ENCODE assay signal across 27 cellular contexts in the genomic region with DNA sequence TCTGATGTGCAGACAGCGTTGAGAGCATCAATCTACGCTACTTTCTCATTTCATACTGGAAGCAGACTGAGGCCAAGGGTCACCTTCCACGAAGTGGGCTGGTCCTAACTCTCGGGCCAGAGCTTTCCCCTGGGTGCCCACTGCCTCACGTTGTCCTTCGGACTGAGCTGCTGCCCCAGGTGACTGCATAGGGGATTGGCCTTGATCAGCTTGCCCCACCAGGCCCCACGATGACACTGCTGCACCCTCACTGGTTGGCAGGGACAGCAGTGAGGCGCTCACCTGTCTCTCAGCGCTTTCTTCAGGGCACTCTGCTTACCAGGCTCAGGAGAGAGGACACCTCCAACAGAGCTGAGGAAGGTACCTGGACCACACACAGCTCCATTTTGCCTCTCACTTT.
"Had no signal": no experiment of that assay in that cellular context is flagged by ENCODE, and none has a peak within 500 bp of the region (broad histone marks: within the 10 kb centered on the region; RNA-seq: fewer than 3 reads in every experiment).

No MANE protein-coding gene starts in this region.

- H3K9ac ChIP-seq: parathyroid adenoma had no signal

- H3K4me3 Mint-ChIP-seq: activated CD4-positive, alpha-beta T cell treated with anti-CD3 and anti-CD28 coated beads, Interleukin-2, amount 10 ng/mL, durations not matched to agents 7 days and 5 days; activated CD8-positive, alpha-beta memory T cell treated with anti-CD3 and anti-CD28 coated beads, Interleukin-2, amount 10 ng/mL, durations not matched to agents 7 days and 5 days; activated CD8-positive, alpha-beta T cell treated with anti-CD3 and anti-CD28 coated beads, Interleukin-2, amount 10 ng/mL, durations not matched to agents 7 days and 5 days; activated T-cell treated with anti-CD3 and anti-CD28 coated beads, Interleukin-2, amount 50 U/mL, for 72 hours; mesothelial cell of epicardium; naive B cell; neural crest cell had no signal

- H2AFZ ChIP-seq: parathyroid adenoma had no signal

- H3K27ac ChIP-seq: body of pancreas, cardiac muscle cell, colonic mucosa, gastroesophageal sphincter, parathyroid adenoma, psoas muscle, tibial nerve had no signal

- H3K9me3 Mint-ChIP-seq: activated CD4-positive, alpha-beta T cell treated with anti-CD3 and anti-CD28 coated beads, Interleukin-2, amount 10 ng/mL, durations not matched to agents 7 days and 5 days; activated naive CD4-positive, alpha-beta T cell treated with anti-CD3 and anti-CD28 coated beads, Interleukin-2, amount 50 U/mL, for 72 hours; activated T-cell treated with anti-CD3 and anti-CD28 coated beads, Interleukin-2, amount 50 U/mL, for 72 hours; mesothelial cell of epicardium; naive B cell; neural crest cell had no signal

- DNase-seq: activated CD4-positive, alpha-beta T cell treated with anti-CD3 and anti-CD28 coated beads for 1 hour; activated CD4-positive, alpha-beta T cell treated with anti-CD3 and anti-CD28 coated beads, Interleukin-2, amount 10 ng/mL, durations not matched to agents 7 days and 5 days; activated CD8-positive, alpha-beta memory T cell treated with anti-CD3 and anti-CD28 coated beads, Interleukin-2, amount 10 ng/mL, durations not matched to agents 7 days and 5 days; activated CD8-positive, alpha-beta T cell treated with anti-CD3 and anti-CD28 coated beads, Interleukin-2, amount 10 ng/mL, durations not matched to agents 7 days and 5 days; activated naive CD4-positive, alpha-beta T cell; activated T-cell treated with anti-CD3 and anti-CD28 coated beads, Interleukin-2, amount 50 U/mL, for 72 hours; body of pancreas; cerebellar nuclear complex; colonic mucosa; dorsolateral prefrontal cortex; effector memory CD4-positive, alpha-beta T cell; erythroblast; hippocampal formation; left cardiac atrium; left ventricle myocardium superior; naive B cell; nucleus accumbens; psoas muscle; stimulated activated naive CD4-positive, alpha-beta T cell treated with Interleukin-2 at 50 U/mL for 16 hours; T-helper 2 cell had no signal

- H3K27me3 Mint-ChIP-seq: activated CD4-positive, alpha-beta T cell treated with anti-CD3 and anti-CD28 coated beads, Interleukin-2, amount 10 ng/mL, durations not matched to agents 7 days and 5 days had no signal

- H3K4me1 ChIP-seq: colonic mucosa, psoas muscle had no signal

- H3K36me3 Mint-ChIP-seq: activated CD8-positive, alpha-beta memory T cell treated with anti-CD3 and anti-CD28 coated beads, Interleukin-2, amount 10 ng/mL, durations not matched to agents 7 days and 5 days; activated naive CD4-positive, alpha-beta T cell treated with anti-CD3 and anti-CD28 coated beads, Interleukin-2, amount 50 U/mL, for 72 hours; mesothelial cell of epicardium; naive B cell had no signal

- H3K36me3 ChIP-seq: cardiac muscle cell, colonic mucosa, gastroesophageal sphincter, tibial nerve had no signal

- H3K27me3 ChIP-seq: body of pancreas, cardiac muscle cell, colonic mucosa, gastroesophageal sphincter, tibial nerve had no signal

- ATAC-seq: activated CD8-positive, alpha-beta memory T cell treated with anti-CD3 and anti-CD28 coated beads, Interleukin-2, amount 10 ng/mL, durations not matched to agents 7 days and 5 days; activated CD8-positive, alpha-beta T cell treated with anti-CD3 and anti-CD28 coated beads, Interleukin-2, amount 10 ng/mL, durations not matched to agents 7 days and 5 days; activated naive CD4-positive, alpha-beta T cell treated with anti-CD3 and anti-CD28 coated beads, Interleukin-2, amount 50 U/mL, for 72 hours; activated T-cell treated with anti-CD3 and anti-CD28 coated beads, Interleukin-2, amount 50 U/mL, for 72 hours; body of pancreas; gastroesophageal sphincter; left ventricle myocardium superior; psoas muscle had no signal

- H3K9me3 ChIP-seq: body of pancreas, colonic mucosa, gastroesophageal sphincter, psoas muscle, tibial nerve had no signal

- H3K27ac Mint-ChIP-seq: activated CD4-positive, alpha-beta T cell treated with anti-CD3 and anti-CD28 coated beads, Interleukin-2, amount 10 ng/mL, durations not matched to agents 7 days and 5 days; activated CD8-positive, alpha-beta memory T cell treated with anti-CD3 and anti-CD28 coated beads, Interleukin-2, amount 10 ng/mL, durations not matched to agents 7 days and 5 days; activated CD8-positive, alpha-beta T cell treated with anti-CD3 and anti-CD28 coated beads, Interleukin-2, amount 10 ng/mL, durations not matched to agents 7 days and 5 days; activated T-cell treated with anti-CD3 and anti-CD28 coated beads, Interleukin-2, amount 50 U/mL, for 72 hours had no signal

- H3K4me3 ChIP-seq: body of pancreas, cardiac muscle cell, colonic mucosa, dorsolateral prefrontal cortex, gastroesophageal sphincter, psoas muscle, tibial nerve had no signal
